In genomic region chr4:110104661-110105060, GRCh38 we compare ENCODE assay signal across 2 cellular contexts.
A peak's percentile ranks its signal among the peaks of the same experiment; 100 is the strongest.
TF ChIP-seq lines count a peak whose summit lies in the region.

No MANE protein-coding gene starts in this region.

TF ChIP-seq in SK-N-SH, 30 proteins besides CTCF, POLR2A, EP300 and RAD21:
- TF ChIP-seq TEAD4 (IDR thresholded peaks at IDR 0.05; ENCODE audit: borderline replicate concordance, insufficient read depth): no peak
- TF ChIP-seq MXI1 (IDR thresholded peaks at IDR 0.05; ENCODE audit: low read depth, low read length): peak; percentile 70; the same call in 1 of the 2 replicates

TF ChIP-seq in SK-N-SH treated with all-trans-retinoic acid at 6 μM for 48 hours, 23 proteins besides CTCF, POLR2A, EP300 and RAD21:
- no peak for TF ChIP-seq PATZ1 (CRISPR knock-in tag; IDR thresholded peaks at IDR 0.05; ENCODE audit: borderline replicate concordance)
- no peak for TF ChIP-seq ZNF8 (CRISPR knock-in tag; IDR thresholded peaks at IDR 0.05)
- TF ChIP-seq CSDC2 (CRISPR knock-in tag; IDR thresholded peaks at IDR 0.05): no peak
- no peak for TF ChIP-seq ZFP3 (CRISPR knock-in tag; IDR thresholded peaks at IDR 0.05)
- TF ChIP-seq ZNF565 (CRISPR knock-in tag; conservative IDR thresholded peaks at IDR 0.05; ENCODE audit: low read depth): no peak
- TF ChIP-seq RARB (CRISPR knock-in tag; IDR thresholded peaks at IDR 0.05): no peak
- TF ChIP-seq CSRNP3 (CRISPR knock-in tag; IDR thresholded peaks at IDR 0.05): no peak
TF ChIP-seq in SK-N-SH treated with all-trans-retinoic acid at 6 μM for 48 hours: peak in this region for 0.
